18 cellular contexts compared by ENCODE assay signal in the genomic region with DNA sequence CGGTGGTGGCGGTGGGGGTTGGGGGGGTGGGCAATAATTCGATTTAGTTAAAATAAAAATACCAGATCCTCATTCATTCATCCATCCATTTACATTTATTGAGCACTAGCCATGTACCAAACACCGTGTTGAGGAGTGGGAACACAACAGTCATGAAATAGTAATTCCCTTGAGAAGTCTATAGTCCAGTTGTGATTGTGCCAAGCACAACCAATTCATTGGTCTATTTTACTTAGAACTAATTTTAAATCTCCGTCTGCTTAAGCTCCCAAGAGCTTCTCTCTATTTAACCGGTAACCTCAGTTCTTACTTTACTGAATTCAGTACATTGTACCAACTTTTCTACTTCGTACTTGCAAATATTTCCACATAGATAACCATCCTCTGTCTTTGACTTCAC. TPM values are rescaled to one million over a fixed set of nuclear protein-coding genes. Genes with fewer than 3 reads are reported as not detected.
DNase-seq lines count a peak whose midpoint lies in the region; ATAC-seq and TF ChIP-seq lines count a peak whose summit lies in the region.
"Had no signal": no experiment of that assay in that cellular context is flagged by ENCODE, and none has a peak within 500 bp of the region (broad histone marks: within the 10 kb centered on the region; RNA-seq: fewer than 3 reads in every experiment).

No MANE protein-coding gene starts in this region.

- H3K4me1 ChIP-seq in gastrocnemius medialis (peaks cover 3 to 15% of the 10 kb centered on the region in 2 donors), vagina (peaks cover 11% of the 10 kb centered on the region)
- H3K4me1 ChIP-seq: BE2C had no signal

- H3K27ac ChIP-seq in gastrocnemius medialis (peak overlapping the region; percentile 53 to 75 (median 55)), vagina (peak overlapping the region; percentile 53)

- TF ChIP-seq POLR2A in gastrocnemius medialis (IDR thresholded peaks at IDR 0.05) (no peak), vagina (IDR thresholded peaks at IDR 0.05) (no peak)

- TF ChIP-seq CTCF in MCF 10A (IDR thresholded peaks at IDR 0.05; ENCODE audit: unreplicated experiment) (no peak), gastrocnemius medialis (IDR thresholded peaks at IDR 0.05 in 4 of 5, conservative IDR thresholded peaks at IDR 0.05 in 1 of 5) (no peak), vagina (IDR thresholded peaks at IDR 0.05) (no peak)

- H3K9me3 Mint-ChIP-seq in MCF 10A (ENCODE audit: unreplicated experiment), result no peaks in the 10 kb centered on the region

- BruUV-seq in MCF 10A (replicated peaks; lab: Mats Ljungman, UMichigan), result no TSS peak

- CTCF ChIA-PET in MCF 10A (lab: Yijun Ruan, JAX), result no interaction called here

- H3K4me3 Mint-ChIP-seq in MCF 10A (ENCODE audit: unreplicated experiment), result no peak overlapping the region
- H3K4me3 Mint-ChIP-seq: CD4-positive, alpha-beta memory T cell had no signal

- peaks cover 56% of the 10 kb centered on the region for H3K4me1 Mint-ChIP-seq in MCF 10A (ENCODE audit: insufficient read depth, unreplicated experiment)

- DNase-seq in MCF 10A (ENCODE audit: unreplicated experiment), result no peak
- DNase-seq in left ventricle myocardium superior, result no peak
- no peak for DNase-seq in gastrocnemius medialis
- no peak for DNase-seq in vagina (ENCODE audit: extremely low spot score in 2 of 2)
- DNase-seq in glomerular visceral epithelial cell (ENCODE audit: extremely low spot score), result no peak
- no peak for DNase-seq in germinal center (ENCODE audit: low spot score)
- DNase-seq: ACHN; BE2C; CD4-positive, alpha-beta memory T cell; GF-D8; GOT3; KG1; NCI-H1092 treated with DMSO at 0.1 percent for 48 hours; NCI-H1694; NCI-H69; SHP77 had no signal

- H3K27me3 Mint-ChIP-seq in MCF 10A (ENCODE audit: insufficient read depth, unreplicated experiment), result no peaks in the 10 kb centered on the region
- H3K27me3 Mint-ChIP-seq: CD4-positive, alpha-beta memory T cell had no signal

- H3K36me3 Mint-ChIP-seq in MCF 10A (ENCODE audit: insufficient read depth, unreplicated experiment), result peaks cover 18% of the 10 kb centered on the region

- in situ Hi-C loops in gastrocnemius medialis (cut with MboI; ENCODE audit: low sequenced_read_pairs in 4 of 4), result no loop called here

- no peaks in the 10 kb centered on the region for H3K36me3 ChIP-seq in gastrocnemius medialis
- H3K36me3 ChIP-seq in vagina, result no peaks in the 10 kb centered on the region
- H3K36me3 ChIP-seq: BE2C had no signal

- ATAC-seq in left ventricle myocardium superior (peak; percentile 64), gastrocnemius medialis (peak in 1 of 2 donors; percentile 26), HG02981 (IDR thresholded peaks at IDR 0.05; ENCODE audit: unreplicated experiment) (no peak)
- ATAC-seq: Panc1 had no signal

- POLR2A ChIA-PET in MCF 10A (lab: Yijun Ruan, JAX), result interaction anchor here (0.9 to 1.3 kb wide), 3 partner anchors 21 to 56 kb away, joined by 3 to 4 read pairs (median 4); no protein-coding TSS in a partner anchor

- H3K9me3 ChIP-seq in gastrocnemius medialis, result no peaks in the 10 kb centered on the region
- no peaks in the 10 kb centered on the region for H3K9me3 ChIP-seq in vagina
- H3K9me3 ChIP-seq: BE2C had no signal

- intact Hi-C loops in MCF 10A (cut with micrococcal nuclease), result no loop called here
- intact Hi-C loops in left ventricle myocardium superior (cut with micrococcal nuclease), result no loop called here
- intact Hi-C loops in gastrocnemius medialis (cut with DNase I; ENCODE audit: low total_unique reads), result no loop called here
- intact Hi-C loops in vagina (cut with DNase I), result no loop called here

- no peak overlapping the region for H3K4me3 ChIP-seq in gastrocnemius medialis
- H3K4me3 ChIP-seq in vagina, result no peak overlapping the region

- peak overlapping the region; percentile 88 for H3K27ac Mint-ChIP-seq in MCF 10A (ENCODE audit: low read depth, unreplicated experiment)

- H3K27me3 ChIP-seq in gastrocnemius medialis (no peaks in the 10 kb centered on the region), vagina (no peaks in the 10 kb centered on the region)
- H3K27me3 ChIP-seq: BE2C had no signal

RNA-seq across cellular contexts. Expression of a gene that starts 38.4 kb away (rescaled TPM):
- total RNA-seq in MCF 10A (2022), result 17.4 and 27.7 TPM in 2 replicates
- 9.3 TPM for total RNA-seq in left ventricle myocardium superior
- 10 to 100 TPM in 1 of 4 donors, 1 to 10 TPM in 3; 5.8 to 16.5 (median 6.5) TPM for total RNA-seq in gastrocnemius medialis
- total RNA-seq in vagina, result 8.3 TPM
